12 cellular contexts compared by ENCODE assay signal in the genomic region with DNA sequence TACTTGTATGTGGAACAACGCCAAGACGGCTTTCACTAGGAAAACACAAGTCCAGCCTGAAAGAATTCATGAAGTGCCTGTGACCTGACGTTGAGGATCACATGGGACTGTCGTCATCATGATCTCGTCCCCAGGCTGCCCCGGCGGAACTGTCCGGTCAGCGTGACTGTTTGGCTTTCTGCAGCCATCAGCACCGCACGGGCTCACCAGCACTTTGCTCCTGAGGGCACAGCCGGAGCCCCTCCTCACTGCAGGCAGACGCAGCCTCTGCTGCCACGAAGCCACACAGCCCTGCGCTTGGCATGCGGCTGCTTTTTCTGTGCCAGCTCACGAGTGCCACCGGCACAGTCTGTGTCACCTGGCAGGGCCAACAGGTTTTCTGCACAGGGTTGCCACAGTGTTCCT. TPM values are rescaled to one million over a fixed set of nuclear protein-coding genes. Genes with fewer than 3 reads are reported as not detected.
A peak's percentile ranks its signal among the peaks of the same experiment; 100 is the strongest.
DNase-seq lines count a peak whose midpoint lies in the region; ATAC-seq, FAIRE-seq and TF ChIP-seq lines count a peak whose summit lies in the region.
"Had no signal": no experiment of that assay in that cellular context is flagged by ENCODE, and none has a peak within 500 bp of the region (broad histone marks: within the 10 kb centered on the region; RNA-seq: fewer than 3 reads in every experiment).

No MANE protein-coding gene starts in this region.

- H3K9me2 ChIP-seq in hepatocyte (replicated peaks; ENCODE audit: insufficient read depth): no peaks in the 10 kb centered on the region

- H3K79me2 ChIP-seq in hepatocyte: no peaks in the 10 kb centered on the region

- no peaks in the 10 kb centered on the region for H3K27me3 Mint-ChIP-seq in WTC11 (ENCODE audit: low read depth)

- H3K36me3 ChIP-seq in muscle layer of duodenum (ENCODE audit: control insufficient read depth in 1 of 2, insufficient read depth in 2 of 2, low read length in 2 of 2) (peaks cover 32 to 59% of the 10 kb centered on the region in 2 donors), hepatocyte (replicated peaks; ENCODE audit: insufficient read depth, low read depth) (no peaks in the 10 kb centered on the region)

- no peaks in the 10 kb centered on the region for H3K4me1 Mint-ChIP-seq in WTC11

- no peak overlapping the region for H3K4me2 ChIP-seq in hepatocyte
- H3K4me2 ChIP-seq: A549 had no signal

- H2AFZ ChIP-seq in hepatocyte: no peak overlapping the region

- H3K36me3 Mint-ChIP-seq in WTC11: peaks cover 74% of the 10 kb centered on the region

- no peak overlapping the region for H3K27ac Mint-ChIP-seq in WTC11

- H3K9me3 ChIP-seq in muscle layer of duodenum (ENCODE audit: control insufficient read depth in 1 of 2, low read length in 2 of 2): no peaks in the 10 kb centered on the region
- H3K9me3 ChIP-seq in hepatocyte (ENCODE audit: low read depth): no peaks in the 10 kb centered on the region
- H3K9me3 ChIP-seq: A549 had no signal

- H3K27ac ChIP-seq in muscle layer of duodenum (ENCODE audit: low read length) (peak overlapping the region; percentile 81), hepatocyte (no peak overlapping the region)

- POLR2A ChIA-PET in WTC11 (lab: Charles Lee): no interaction called here

- no peak for TF ChIP-seq CTCF in WTC11 (IDR thresholded peaks at IDR 0.05)
- no peak for TF ChIP-seq CTCF in hepatocyte (IDR thresholded peaks at IDR 0.05; ENCODE audit: poor library complexity)

- no peak overlapping the region for H3K4me3 Mint-ChIP-seq in WTC11

- H3K9me3 Mint-ChIP-seq in WTC11: no peaks in the 10 kb centered on the region

- H3K4me1 ChIP-seq in muscle layer of duodenum (ENCODE audit: control insufficient read depth in 1 of 2, insufficient read depth in 2 of 2, low read length in 2 of 2) (peaks cover 0 to 13% of the 10 kb centered on the region in 2 donors), hepatocyte (ENCODE audit: insufficient read depth) (peaks cover 7% of the 10 kb centered on the region)

- WGBS in hepatocyte (ENCODE audit: low lambda C conversion rate, missing lambda C conversion rate): 94% methylated on average over 18 of the region's 18 CpGs

- ATAC-seq in esophagus mucosa: peak; percentile 66
- ATAC-seq in HG03439 (IDR thresholded peaks at IDR 0.05; ENCODE audit: unreplicated experiment): no peak
- no peak for ATAC-seq in WTC11

- CTCF ChIA-PET in WTC11 (lab: Charles Lee): no interaction called here

- H3K27me3 ChIP-seq in muscle layer of duodenum (ENCODE audit: low read depth, low read length) (no peaks in the 10 kb centered on the region), hepatocyte (no peaks in the 10 kb centered on the region)

- no peaks in the 10 kb centered on the region for H4K20me1 ChIP-seq in hepatocyte (ENCODE audit: insufficient read depth, poor library complexity, severe bottlenecking)

- H3K4me3 ChIP-seq in muscle layer of duodenum (ENCODE audit: low read depth in 1 of 2, low read length in 2 of 2) (peak overlapping the region in 1 of 2 donors; percentile 20), hepatocyte (no peak overlapping the region)
- H3K4me3 ChIP-seq: A549 had no signal

- peak; percentile 94 for FAIRE-seq in urothelium cell line (lab: Jason Lieb, UNC)
- FAIRE-seq: A549 had no signal

- peak; percentile 51 for DNase-seq in NCI-H2196 (lab: John Stamatoyannopoulos, UW; ENCODE audit: unreplicated experiment)
- no peak for DNase-seq in NCI-H2196 treated with DMSO at 0.1 percent for 48 hours (lab: John Stamatoyannopoulos, UW; ENCODE audit: unreplicated experiment)
- no peak for DNase-seq in urothelium cell line (ENCODE audit: low spot score)
- DNase-seq in WTC11 (ENCODE audit: low spot score): no peak
- no peak for DNase-seq in hepatocyte (ENCODE audit: low spot score)
- DNase-seq: activated naive CD4-positive, alpha-beta T cell treated with Interleukin-2 at 50 U/mL for 16 hours; MV-4-11; T-helper 2 cell had no signal

TF ChIP-seq in WTC11, 78 proteins besides CTCF, POLR2A, EP300 and RAD21:
- TF ChIP-seq, protein P1, sequence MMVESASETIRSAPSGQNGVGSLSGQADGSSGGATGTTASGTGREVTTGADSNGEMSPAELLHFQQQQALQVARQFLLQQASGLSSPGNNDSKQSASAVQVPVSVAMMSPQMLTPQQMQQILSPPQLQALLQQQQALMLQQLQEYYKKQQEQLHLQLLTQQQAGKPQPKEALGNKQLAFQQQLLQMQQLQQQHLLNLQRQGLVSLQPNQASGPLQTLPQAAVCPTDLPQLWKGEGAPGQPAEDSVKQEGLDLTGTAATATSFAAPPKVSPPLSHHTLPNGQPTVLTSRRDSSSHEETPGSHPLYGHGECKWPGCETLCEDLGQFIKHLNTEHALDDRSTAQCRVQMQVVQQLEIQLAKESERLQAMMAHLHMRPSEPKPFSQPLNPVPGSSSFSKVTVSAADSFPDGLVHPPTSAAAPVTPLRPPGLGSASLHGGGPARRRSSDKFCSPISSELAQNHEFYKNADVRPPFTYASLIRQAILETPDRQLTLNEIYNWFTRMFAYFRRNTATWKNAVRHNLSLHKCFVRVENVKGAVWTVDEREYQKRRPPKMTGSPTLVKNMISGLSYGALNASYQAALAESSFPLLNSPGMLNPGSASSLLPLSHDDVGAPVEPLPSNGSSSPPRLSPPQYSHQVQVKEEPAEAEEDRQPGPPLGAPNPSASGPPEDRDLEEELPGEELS (CRISPR knock-in tag; IDR thresholded peaks at IDR 0.05): no peak
- TF ChIP-seq ZNF281 (CRISPR knock-in tag; IDR thresholded peaks at IDR 0.05): no peak
- no peak for TF ChIP-seq STAT6 (CRISPR knock-in tag; conservative IDR thresholded peaks at IDR 0.05; ENCODE audit: low read depth)
- no peak for TF ChIP-seq KAT7 (CRISPR knock-in tag; IDR thresholded peaks at IDR 0.05; ENCODE audit: borderline replicate concordance)
- no peak for TF ChIP-seq ESRRA (CRISPR knock-in tag; IDR thresholded peaks at IDR 0.05; ENCODE audit: borderline replicate concordance)
- no peak for TF ChIP-seq PRRX2 (CRISPR knock-in tag; IDR thresholded peaks at IDR 0.05)
- TF ChIP-seq ZNF423 (CRISPR knock-in tag; IDR thresholded peaks at IDR 0.05): no peak
- TF ChIP-seq, protein P2, sequence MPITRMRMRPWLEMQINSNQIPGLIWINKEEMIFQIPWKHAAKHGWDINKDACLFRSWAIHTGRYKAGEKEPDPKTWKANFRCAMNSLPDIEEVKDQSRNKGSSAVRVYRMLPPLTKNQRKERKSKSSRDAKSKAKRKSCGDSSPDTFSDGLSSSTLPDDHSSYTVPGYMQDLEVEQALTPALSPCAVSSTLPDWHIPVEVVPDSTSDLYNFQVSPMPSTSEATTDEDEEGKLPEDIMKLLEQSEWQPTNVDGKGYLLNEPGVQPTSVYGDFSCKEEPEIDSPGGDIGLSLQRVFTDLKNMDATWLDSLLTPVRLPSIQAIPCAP (CRISPR knock-in tag; IDR thresholded peaks at IDR 0.05): no peak

RNA-seq across cellular contexts. Expression of gene GET4, which starts 9.4 kb away (rescaled TPM):
- total RNA-seq in esophagus mucosa (21.6 TPM), WTC11 (2021) (73.0 to 82.0 TPM (median 73.4 TPM) in 3 replicates), hepatocyte (46.3 and 48.3 TPM in 2 replicates)
- 102 and 126 TPM in 2 replicates for polyA plus RNA-seq in hepatocyte

RNA-seq across cellular contexts. Expression of gene SUN1, which starts 34.7 kb away (rescaled TPM):
- 63.0 TPM for total RNA-seq in esophagus mucosa
- 149 to 158 TPM (median 156 TPM) in 3 replicates for total RNA-seq in WTC11 (2021)
- total RNA-seq in hepatocyte: 101 and 109 TPM in 2 replicates
- 72.3 and 75.0 TPM in 2 replicates for polyA plus RNA-seq in hepatocyte
